1 cellular context compared by ENCODE assay signal in the genomic region with DNA sequence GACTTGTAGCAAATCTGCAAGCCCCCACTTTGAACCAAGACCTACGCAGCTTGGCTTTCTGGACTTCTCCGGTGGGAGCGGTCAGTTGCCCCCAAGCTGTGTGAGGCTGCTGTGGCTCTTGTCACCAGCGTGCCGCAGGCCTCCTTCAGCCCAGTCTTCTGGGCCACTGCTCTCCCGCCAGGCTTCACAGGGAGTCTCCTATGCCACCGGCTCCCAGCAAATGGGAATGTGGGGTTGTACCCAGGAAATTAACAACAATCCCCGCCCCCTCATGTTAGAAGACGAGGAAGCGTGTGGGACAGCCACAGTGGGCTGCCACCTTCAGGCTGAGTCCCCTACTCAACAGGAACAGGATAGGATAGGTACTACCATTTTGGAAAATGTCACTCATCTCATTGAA.
TF ChIP-seq lines count a peak whose summit lies in the region.

No MANE protein-coding gene starts in this region.

TF ChIP-seq in SK-N-SH treated with all-trans-retinoic acid at 6 μM for 48 hours, 23 proteins besides CTCF, POLR2A, EP300 and RAD21 (continued from another document):
- TF ChIP-seq, protein P1, sequence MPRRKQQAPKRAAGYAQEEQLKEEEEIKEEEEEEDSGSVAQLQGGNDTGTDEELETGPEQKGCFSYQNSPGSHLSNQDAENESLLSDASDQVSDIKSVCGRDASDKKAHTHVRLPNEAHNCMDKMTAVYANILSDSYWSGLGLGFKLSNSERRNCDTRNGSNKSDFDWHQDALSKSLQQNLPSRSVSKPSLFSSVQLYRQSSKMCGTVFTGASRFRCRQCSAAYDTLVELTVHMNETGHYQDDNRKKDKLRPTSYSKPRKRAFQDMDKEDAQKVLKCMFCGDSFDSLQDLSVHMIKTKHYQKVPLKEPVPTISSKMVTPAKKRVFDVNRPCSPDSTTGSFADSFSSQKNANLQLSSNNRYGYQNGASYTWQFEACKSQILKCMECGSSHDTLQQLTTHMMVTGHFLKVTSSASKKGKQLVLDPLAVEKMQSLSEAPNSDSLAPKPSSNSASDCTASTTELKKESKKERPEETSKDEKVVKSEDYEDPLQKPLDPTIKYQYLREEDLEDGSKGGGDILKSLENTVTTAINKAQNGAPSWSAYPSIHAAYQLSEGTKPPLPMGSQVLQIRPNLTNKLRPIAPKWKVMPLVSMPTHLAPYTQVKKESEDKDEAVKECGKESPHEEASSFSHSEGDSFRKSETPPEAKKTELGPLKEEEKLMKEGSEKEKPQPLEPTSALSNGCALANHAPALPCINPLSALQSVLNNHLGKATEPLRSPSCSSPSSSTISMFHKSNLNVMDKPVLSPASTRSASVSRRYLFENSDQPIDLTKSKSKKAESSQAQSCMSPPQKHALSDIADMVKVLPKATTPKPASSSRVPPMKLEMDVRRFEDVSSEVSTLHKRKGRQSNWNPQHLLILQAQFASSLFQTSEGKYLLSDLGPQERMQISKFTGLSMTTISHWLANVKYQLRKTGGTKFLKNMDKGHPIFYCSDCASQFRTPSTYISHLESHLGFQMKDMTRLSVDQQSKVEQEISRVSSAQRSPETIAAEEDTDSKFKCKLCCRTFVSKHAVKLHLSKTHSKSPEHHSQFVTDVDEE (CRISPR knock-in tag; IDR thresholded peaks at IDR 0.05), result no peak
- no peak for TF ChIP-seq ZNF565 (CRISPR knock-in tag; conservative IDR thresholded peaks at IDR 0.05; ENCODE audit: low read depth)
- TF ChIP-seq OSR1 (CRISPR knock-in tag; IDR thresholded peaks at IDR 0.05), result no peak
- TF ChIP-seq ISL1 (CRISPR knock-in tag; IDR thresholded peaks at IDR 0.05), result no peak
- TF ChIP-seq TCF4 (CRISPR knock-in tag; IDR thresholded peaks at IDR 0.05; ENCODE audit: borderline replicate concordance), result no peak
- TF ChIP-seq ZFP30 (CRISPR knock-in tag; IDR thresholded peaks at IDR 0.05), result no peak
- TF ChIP-seq, protein P2, sequence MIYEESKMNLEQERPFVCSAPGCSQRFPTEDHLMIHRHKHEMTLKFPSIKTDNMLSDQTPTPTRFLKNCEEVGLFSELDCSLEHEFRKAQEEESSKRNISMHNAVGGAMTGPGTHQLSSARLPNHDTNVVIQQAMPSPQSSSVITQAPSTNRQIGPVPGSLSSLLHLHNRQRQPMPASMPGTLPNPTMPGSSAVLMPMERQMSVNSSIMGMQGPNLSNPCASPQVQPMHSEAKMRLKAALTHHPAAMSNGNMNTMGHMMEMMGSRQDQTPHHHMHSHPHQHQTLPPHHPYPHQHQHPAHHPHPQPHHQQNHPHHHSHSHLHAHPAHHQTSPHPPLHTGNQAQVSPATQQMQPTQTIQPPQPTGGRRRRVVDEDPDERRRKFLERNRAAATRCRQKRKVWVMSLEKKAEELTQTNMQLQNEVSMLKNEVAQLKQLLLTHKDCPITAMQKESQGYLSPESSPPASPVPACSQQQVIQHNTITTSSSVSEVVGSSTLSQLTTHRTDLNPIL (CRISPR knock-in tag; IDR thresholded peaks at IDR 0.05; ENCODE audit: low read depth), result no peak
- TF ChIP-seq GLIS3 (CRISPR knock-in tag; IDR thresholded peaks at IDR 0.05), result no peak
- no peak for TF ChIP-seq POU6F1 (CRISPR knock-in tag; IDR thresholded peaks at IDR 0.05; ENCODE audit: borderline replicate concordance, low read depth)
- no peak for TF ChIP-seq ESRRG (CRISPR knock-in tag; IDR thresholded peaks at IDR 0.05)
- no peak for TF ChIP-seq ZFP3 (CRISPR knock-in tag; IDR thresholded peaks at IDR 0.05)
- TF ChIP-seq TOX (CRISPR knock-in tag; IDR thresholded peaks at IDR 0.05; ENCODE audit: borderline replicate concordance), result no peak
- no peak for TF ChIP-seq CSDC2 (CRISPR knock-in tag; IDR thresholded peaks at IDR 0.05)
- no peak for TF ChIP-seq RARB (CRISPR knock-in tag; IDR thresholded peaks at IDR 0.05)
- no peak for TF ChIP-seq ZNF8 (CRISPR knock-in tag; IDR thresholded peaks at IDR 0.05)
- TF ChIP-seq ZNF70 (CRISPR knock-in tag; IDR thresholded peaks at IDR 0.05), result no peak
- TF ChIP-seq ARNTL (CRISPR knock-in tag; IDR thresholded peaks at IDR 0.05; ENCODE audit: borderline replicate concordance, low read depth), result no peak
- no peak for TF ChIP-seq PPARA (CRISPR knock-in tag; IDR thresholded peaks at IDR 0.05; ENCODE audit: borderline replicate concordance)
